In genomic region chr1:145215831-145216230, GRCh38 we compare ENCODE assay signal across 9 cellular contexts. TPM values are rescaled to one million over a fixed set of nuclear protein-coding genes. Genes with fewer than 3 reads are reported as not detected.
A peak's percentile ranks its signal among the peaks of the same experiment; 100 is the strongest.
DNase-seq lines count a peak whose midpoint lies in the region; ATAC-seq and TF ChIP-seq lines count a peak whose summit lies in the region.
"Not testable (repeated sequence)": the region's sequence is repeated elsewhere in the genome, so short reads cannot be mapped to it uniquely, and the experiment has no call there.
"Had no signal": no experiment of that assay in that cellular context is flagged by ENCODE, and none has a peak within 500 bp of the region (broad histone marks: within the 10 kb centered on the region; RNA-seq: fewer than 3 reads in every experiment).

No MANE protein-coding gene starts in this region.

- intact Hi-C loops in Caco-2 (cut with micrococcal nuclease; ENCODE audit: unreplicated experiment): not testable (repeated sequence)

- not testable (repeated sequence) for TF ChIP-seq CTCF in Caco-2 (IDR thresholded peaks at IDR 0.05; ENCODE audit: insufficient read depth in 1 of 2, low read depth in 1 of 2, low read length in 1 of 2, severe bottlenecking in 1 of 2, unreplicated experiment in 1 of 2); osteocyte (IDR thresholded peaks at IDR 0.05)

- H3K9me3 ChIP-seq in Caco-2; iPS-18a (ENCODE audit: control insufficient read depth, low read depth, low read length): not testable (repeated sequence)

- H3K4me1 Mint-ChIP-seq in Caco-2 (ENCODE audit: low read depth, unreplicated experiment); IgD-negative memory B cell; activated T-helper 17 cell treated with anti-CD3 and anti-CD28 coated beads, Interleukin-2, amount 50 U/mL, for 72 hours; osteocyte (ENCODE audit: unreplicated experiment): not testable (repeated sequence)

- POLR2A ChIA-PET in Caco-2 (lab: Charles Lee): not testable (repeated sequence)

- not testable (repeated sequence) for H3K27ac Mint-ChIP-seq in Caco-2 (ENCODE audit: unreplicated experiment); IgD-negative memory B cell; activated T-helper 17 cell treated with anti-CD3 and anti-CD28 coated beads, Interleukin-2, amount 50 U/mL, for 72 hours
- H3K27ac Mint-ChIP-seq in osteocyte (ENCODE audit: unreplicated experiment): peak overlapping the region; percentile 68

- H3K27me3 Mint-ChIP-seq in Caco-2 (ENCODE audit: insufficient read depth, unreplicated experiment); IgD-negative memory B cell; activated T-helper 17 cell treated with anti-CD3 and anti-CD28 coated beads, Interleukin-2, amount 50 U/mL, for 72 hours; osteocyte (ENCODE audit: unreplicated experiment): not testable (repeated sequence)

- not testable (repeated sequence) for H3K27me3 ChIP-seq in Caco-2 (replicated peaks; ENCODE audit: control insufficient read depth, insufficient read depth, low read length); iPS-18a (ENCODE audit: control insufficient read depth, insufficient read depth, low read length)

- ATAC-seq in activated T-helper 17 cell treated with anti-CD3 and anti-CD28 coated beads, Interleukin-2, amount 50 U/mL, for 72 hours (replicated peaks): not testable (repeated sequence)

- H3K36me3 ChIP-seq in Caco-2 (ENCODE audit: control insufficient read depth, insufficient read depth, low read length); iPS-18a (ENCODE audit: control insufficient read depth, low read depth, low read length): not testable (repeated sequence)

- not testable (repeated sequence) for H3K27ac ChIP-seq in iPS-18a (ENCODE audit: low read length)

- BruUV-seq in Caco-2 (replicated peaks; lab: Mats Ljungman, UMichigan): not testable (repeated sequence)

- not testable (repeated sequence) for H3K36me3 Mint-ChIP-seq in Caco-2 (ENCODE audit: insufficient read depth, unreplicated experiment); IgD-negative memory B cell; activated T-helper 17 cell treated with anti-CD3 and anti-CD28 coated beads, Interleukin-2, amount 50 U/mL, for 72 hours (ENCODE audit: low read depth); osteocyte (ENCODE audit: unreplicated experiment)

- H3K4me3 ChIP-seq in Caco-2 (ENCODE audit: low read depth, low read length): peak overlapping the region; percentile 51
- H3K4me3 ChIP-seq in iPS-18a (ENCODE audit: low read length): peak overlapping the region; percentile 50

- CTCF ChIA-PET in Caco-2 (lab: Charles Lee): not testable (repeated sequence)

- H3K9me3 Mint-ChIP-seq in Caco-2 (ENCODE audit: unreplicated experiment); IgD-negative memory B cell; activated T-helper 17 cell treated with anti-CD3 and anti-CD28 coated beads, Interleukin-2, amount 50 U/mL, for 72 hours; osteocyte (ENCODE audit: unreplicated experiment): not testable (repeated sequence)

- H3K9ac ChIP-seq in iPS-18a (ENCODE audit: low read length): not testable (repeated sequence)

- H3K4me3 Mint-ChIP-seq in Caco-2 (ENCODE audit: unreplicated experiment) (peak overlapping the region; percentile 33), IgD-negative memory B cell (peak overlapping the region in 3 of 4 donors; percentile 79 to 83 (median 80)), osteocyte (ENCODE audit: unreplicated experiment) (peak overlapping the region; percentile 72)
- peak overlapping the region; percentile 50 for H3K4me3 Mint-ChIP-seq in activated T-helper 17 cell treated with anti-CD3 and anti-CD28 coated beads, Interleukin-2, amount 50 U/mL, for 72 hours

- not testable (repeated sequence) for H3K4me1 ChIP-seq in Caco-2; iPS-18a (ENCODE audit: control insufficient read depth, low read depth, low read length)

- DNase-seq in Caco-2 (peak; percentile 40 to 52), SKM-1 (lab: John Stamatoyannopoulos, UW; ENCODE audit: unreplicated experiment) (peak; percentile 1), osteocyte (ENCODE audit: extremely low spot score, unreplicated experiment) (peak; percentile 89)
- DNase-seq in effector CD4-positive, alpha-beta T cell: peak; percentile 14
- peak in 5 of 6 experiments; percentile 11 to 52 (median 33) for DNase-seq in stimulated activated naive CD4-positive, alpha-beta T cell (lab: John Stamatoyannopoulos, UW)

RNA-seq across cellular contexts. Expression of gene PPIAL4D, which starts 26.1 kb away (rescaled TPM):
- total RNA-seq in Caco-2 (2022): not detected in 2 replicates
- not detected for polyA plus RNA-seq in IgD-negative memory B cell
- not detected for total RNA-seq in activated T-helper 17 cell treated with anti-CD3 and anti-CD28 coated beads, Interleukin-2, amount 50 U/mL, for 72 hours
- total RNA-seq in osteocyte: not detected in 2 replicates
- total RNA-seq: esophagus mucosa had no signal

Comparison
In these comparisons a context has a peak if more than half of its experiments do, and no peak if none do; other contexts are left out.
1. DNase-seq: peak in every context shown above with its lines; median percentile 89 in osteocyte; 46 in Caco-2; 33 in stimulated activated naive CD4-positive, alpha-beta T cell; 14 in effector CD4-positive, alpha-beta T cell; 1 in SKM-1.